ENCODE assay signal across 8 cellular contexts in the genomic region with DNA sequence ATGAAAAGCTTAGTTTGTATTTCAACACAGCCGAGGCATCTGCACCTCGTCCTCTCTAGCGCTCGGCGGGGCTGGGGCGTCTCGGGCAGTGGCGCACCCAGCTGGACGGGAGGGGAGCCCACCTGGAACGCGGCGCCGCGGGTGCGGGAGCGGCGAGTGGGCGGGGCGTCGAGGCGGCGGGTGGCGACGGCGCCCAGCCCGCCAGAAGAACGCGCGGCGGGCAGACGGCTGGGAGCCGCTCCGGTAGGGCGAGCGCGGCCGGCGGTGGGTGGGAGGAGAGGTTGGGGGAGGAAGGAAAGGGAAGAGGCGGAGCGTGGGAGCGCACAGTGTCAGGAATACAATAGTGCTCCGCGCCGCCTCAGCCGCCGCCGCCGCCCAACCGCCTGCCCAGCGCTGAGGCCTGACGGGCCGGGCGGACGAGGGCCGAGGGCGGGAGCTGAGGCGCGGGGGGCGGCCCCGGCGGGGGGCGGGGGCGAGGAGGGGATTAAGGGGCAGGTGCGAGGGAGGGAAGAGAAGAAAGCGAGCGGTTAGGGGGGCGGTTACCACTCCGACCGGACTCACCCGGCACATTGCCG. TPM values are rescaled to one million over a fixed set of nuclear protein-coding genes. Genes with fewer than 3 reads are reported as not detected.
DNase-seq lines count a peak whose midpoint lies in the region; ATAC-seq and TF ChIP-seq lines count a peak whose summit lies in the region.

A gene (plus strand): TSS at position 324 of the 575 bp plus-strand sequence. CDS start 72,474 bp downstream, outside the sequence.

- H3K9me3 ChIP-seq in OCI-LY1 (ENCODE audit: low read length) (no peaks in the 10 kb centered on the region), neural progenitor cell (ENCODE audit: low read depth) (no peaks in the 10 kb centered on the region)

- peak; percentile 15; the same call in 1 of the 2 replicates for TF ChIP-seq CTCF in OCI-LY1 (IDR thresholded peaks at IDR 0.05; ENCODE audit: low read length)
- TF ChIP-seq CTCF in neural progenitor cell (IDR thresholded peaks at IDR 0.05): no peak

- H3K36me3 ChIP-seq in OCI-LY1 (ENCODE audit: insufficient read depth, low read length) (no peaks in the 10 kb centered on the region), neural progenitor cell (no peaks in the 10 kb centered on the region)

- H3K27me3 ChIP-seq in OCI-LY1 (ENCODE audit: insufficient read depth, low read length): no peaks in the 10 kb centered on the region
- no peaks in the 10 kb centered on the region for H3K27me3 ChIP-seq in neural progenitor cell

- peaks cover 10% of the 10 kb centered on the region for H3K9me3 Mint-ChIP-seq in neural progenitor cell

- no peak within 1 kb of the TSS for H3K27ac Mint-ChIP-seq in neural progenitor cell

- H3K4me1 ChIP-seq in OCI-LY1 (ENCODE audit: insufficient read depth, low read length, severe bottlenecking) (peaks cover 5% of the 10 kb centered on the region), neural progenitor cell (no peaks in the 10 kb centered on the region)

- TF ChIP-seq RAD21 in Ishikawa (IDR thresholded peaks at IDR 0.05; ENCODE audit: low read depth): no peak

- H3K79me2 ChIP-seq in OCI-LY1 (ENCODE audit: insufficient read depth, low read length): no peaks in the 10 kb centered on the region
- peaks cover 44% of the 10 kb centered on the region for H3K79me2 ChIP-seq in neural progenitor cell (ENCODE audit: low read depth)

- peak within 1 kb of the TSS; percentile 93 for H3K4me3 Mint-ChIP-seq in neural progenitor cell

- no peak within 1 kb of the TSS for H2AFZ ChIP-seq in OCI-LY1 (ENCODE audit: low read length)
- H2AFZ ChIP-seq in neural progenitor cell (replicated peaks): peak within 1 kb of the TSS; percentile 68

- peaks cover 5% of the 10 kb centered on the region for H3K27me3 Mint-ChIP-seq in neural progenitor cell (ENCODE audit: insufficient read depth, low read depth)

- H3K36me3 Mint-ChIP-seq in neural progenitor cell: no peaks in the 10 kb centered on the region

- DNase-seq in activated naive CD4-positive, alpha-beta T cell treated with Interleukin-2 at 50 U/mL for 16 hours: peak; percentile 24
- DNase-seq in activated naive CD4-positive, alpha-beta T cell (lab: John Stamatoyannopoulos, UW): no peak
- DNase-seq in activated naive CD4-positive, alpha-beta T cell treated with anti-CD3 and anti-CD28 coated beads, Interleukin-2, amount 50 U/mL, for 16 hours: peak; percentile 21
- DNase-seq in germinal center (ENCODE audit: low spot score): peak; percentile 60
- DNase-seq in neural progenitor cell (ENCODE audit: low spot score): peak; percentile 90

- H3K9ac ChIP-seq in OCI-LY1 (ENCODE audit: low read length) (peak within 1 kb of the TSS; percentile 63), neural progenitor cell (peak within 1 kb of the TSS; percentile 27)

- peaks cover 3% of the 10 kb centered on the region for H3K4me1 Mint-ChIP-seq in neural progenitor cell

- ATAC-seq in HG03095 (IDR thresholded peaks at IDR 0.05; ENCODE audit: unreplicated experiment): no peak

- H3K9me2 ChIP-seq in OCI-LY1 (ENCODE audit: low read depth, low read length): no peaks in the 10 kb centered on the region

- no peak within 1 kb of the TSS for H3K27ac ChIP-seq in OCI-LY1 (ENCODE audit: low read depth, low read length, poor library complexity, severe bottlenecking)
- H3K27ac ChIP-seq in neural progenitor cell: peak within 1 kb of the TSS; percentile 92

- H4K20me1 ChIP-seq in OCI-LY1 (ENCODE audit: insufficient read depth, low read length): no peaks in the 10 kb centered on the region
- peaks cover 27% of the 10 kb centered on the region for H4K20me1 ChIP-seq in neural progenitor cell (ENCODE audit: low read depth)

- no peak for TF ChIP-seq EP300 in Ishikawa (IDR thresholded peaks at IDR 0.05; ENCODE audit: borderline replicate concordance)

- H3K4me3 ChIP-seq in OCI-LY1 (ENCODE audit: low read depth, low read length, poor library complexity, severe bottlenecking) (peak within 1 kb of the TSS; percentile 77), neural progenitor cell (peak within 1 kb of the TSS; percentile 66)

- peak within 1 kb of the TSS; percentile 81 for H3K4me2 ChIP-seq in OCI-LY1 (ENCODE audit: low read length)
- peak within 1 kb of the TSS; percentile 81 for H3K4me2 ChIP-seq in neural progenitor cell

- H3F3A ChIP-seq in OCI-LY1 (ENCODE audit: insufficient read depth, low read length): no peaks in the 10 kb centered on the region
- peaks cover 6% of the 10 kb centered on the region for H3F3A ChIP-seq in neural progenitor cell (ENCODE audit: low read depth)

TF ChIP-seq in Ishikawa, 13 proteins besides CTCF, POLR2A, EP300 and RAD21:
- TF ChIP-seq, protein P1, sequence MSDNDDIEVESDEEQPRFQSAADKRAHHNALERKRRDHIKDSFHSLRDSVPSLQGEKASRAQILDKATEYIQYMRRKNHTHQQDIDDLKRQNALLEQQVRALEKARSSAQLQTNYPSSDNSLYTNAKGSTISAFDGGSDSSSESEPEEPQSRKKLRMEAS (IDR thresholded peaks at IDR 0.05): peak; percentile 19; the same call in 1 of the 2 replicates
- no peak for TF ChIP-seq FOXM1 (IDR thresholded peaks at IDR 0.05; ENCODE audit: borderline replicate concordance, low read depth)

RNA-seq across cellular contexts. Expression of the gene that starts here (rescaled TPM):
- total RNA-seq in neural progenitor cell (ENCODE audit: low replicate concordance): 22.0 and 28.1 TPM in 2 replicates

Comparison
In these comparisons a context has a peak if more than half of its experiments do, and no peak if none do; other contexts are left out.
1. DNase-seq: peak in activated naive CD4-positive, alpha-beta T cell treated with Interleukin-2 at 50 U/mL for 16 hours (single experiment), activated naive CD4-positive, alpha-beta T cell treated with anti-CD3 and anti-CD28 coated beads, Interleukin-2, amount 50 U/mL, for 16 hours (single experiment), germinal center (single experiment) and neural progenitor cell (single experiment); none in activated naive CD4-positive, alpha-beta T cell (0 of 4).